8 cellular contexts compared by ENCODE assay signal in genomic region chr14:65169351-65169750, GRCh38.
DNase-seq lines count a peak whose midpoint lies in the region; ATAC-seq and TF ChIP-seq lines count a peak whose summit lies in the region.

No MANE protein-coding gene starts in this region.

- H3K27me3 ChIP-seq in mesendoderm (ENCODE audit: insufficient read depth, low read length, poor library complexity) = no peaks in the 10 kb centered on the region

- no peaks in the 10 kb centered on the region for H3K36me3 ChIP-seq in mesendoderm (ENCODE audit: control insufficient read depth, insufficient read depth, low read length)

- no CpG with 5 or more reads among the region's 1 CpG for WGBS in mesendoderm (ENCODE audit: extremely low coverage, insufficient coverage, low lambda C conversion rate)

- ATAC-seq in GM21528 (IDR thresholded peaks at IDR 0.05; ENCODE audit: low FRiP score, unreplicated experiment) = peak; percentile 79

- H3K23ac ChIP-seq in mesendoderm (ENCODE audit: low read length) = no peak overlapping the region

- H3K18ac ChIP-seq in mesendoderm (ENCODE audit: low read length) = no peak overlapping the region

- no peaks in the 10 kb centered on the region for H3K79me1 ChIP-seq in mesendoderm (ENCODE audit: low read length)

- H2BK120ac ChIP-seq in mesendoderm (ENCODE audit: low read depth, low read length) = no peak overlapping the region

- H3K56ac ChIP-seq in mesendoderm (ENCODE audit: low read length) = no peak overlapping the region

- TF ChIP-seq CTCF in GM10266 (IDR thresholded peaks at IDR 0.05; ENCODE audit: control insufficient read depth, insufficient read depth, low read depth, missing control alignments) = no peak

- no peak overlapping the region for H2BK5ac ChIP-seq in mesendoderm (ENCODE audit: low read length)

- peaks cover 4% of the 10 kb centered on the region for H3K4me1 ChIP-seq in mesendoderm (ENCODE audit: control insufficient read depth, low read depth, low read length)

- no peak overlapping the region for H2AK5ac ChIP-seq in mesendoderm (ENCODE audit: low read length)

- H3K4me3 ChIP-seq in mesendoderm (ENCODE audit: low read length) = no peak overlapping the region

- H3K4me2 ChIP-seq in mesendoderm (ENCODE audit: low read length) = no peak overlapping the region

- H3K79me2 ChIP-seq in mesendoderm (ENCODE audit: control insufficient read depth, insufficient read depth, low read length) = no peaks in the 10 kb centered on the region

- peak; percentile 75 for DNase-seq in GM10266 (ENCODE audit: extremely low spot score)
- DNase-seq in HS-5 (ENCODE audit: low read depth) = peak; percentile 11
- DNase-seq in foreskin melanocyte = peak; percentile 78
- DNase-seq in mesendoderm = no peak
- DNase-seq in ecto neural progenitor cell (ENCODE audit: low spot score) = no peak
- no peak for DNase-seq in NCI-H446 (lab: John Stamatoyannopoulos, UW)
- no peak for DNase-seq in cerebellar nuclear complex (lab: John Stamatoyannopoulos, UW)

- no peak overlapping the region for H3K4ac ChIP-seq in mesendoderm (ENCODE audit: low read depth, low read length)

- H4K5ac ChIP-seq in mesendoderm (ENCODE audit: low read length) = no peak overlapping the region

- H3K9ac ChIP-seq in mesendoderm (ENCODE audit: low read length) = no peak overlapping the region

- no peak overlapping the region for H4K8ac ChIP-seq in mesendoderm (ENCODE audit: low read depth, low read length)

- H3K27ac ChIP-seq in mesendoderm (ENCODE audit: low read depth, low read length) = no peak overlapping the region

- no peak overlapping the region for H2BK15ac ChIP-seq in mesendoderm (replicated peaks; ENCODE audit: low read depth)

Comparison
In these comparisons a context has a peak if more than half of its experiments do, and no peak if none do; other contexts are left out.
1. DNase-seq: peak in GM10266 (single experiment), HS-5 (single experiment) and foreskin melanocyte (single experiment); none in mesendoderm (single experiment), ecto neural progenitor cell (single experiment), NCI-H446 (0 of 2) and cerebellar nuclear complex (0 of 2).